ENCODE assay signal across 1 cellular context in the genomic region with DNA sequence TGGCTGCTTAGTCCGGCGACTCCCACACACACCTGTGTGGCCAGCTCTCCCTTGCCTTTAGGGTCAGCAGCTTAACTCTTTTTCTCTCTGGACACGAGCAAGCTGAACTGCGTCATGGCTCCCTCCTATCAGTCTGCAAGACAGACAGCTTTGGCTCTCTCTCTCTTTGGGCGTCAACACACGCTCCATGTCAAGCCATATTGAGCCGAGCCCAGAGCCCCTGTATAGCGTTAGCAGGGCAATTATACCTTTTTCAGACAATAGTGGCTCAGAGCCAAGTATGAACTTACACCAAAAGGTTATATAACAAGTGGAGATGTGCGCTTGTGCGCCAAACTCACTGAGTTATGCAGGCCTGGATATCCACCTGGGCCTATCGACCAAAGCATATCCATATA.
TF ChIP-seq lines count a peak whose summit lies in the region.

No MANE protein-coding gene starts in this region.

TF ChIP-seq in HepG2, 621 proteins besides CTCF, POLR2A, EP300 and RAD21 (continued from another document and continues in another):
- TF ChIP-seq CENPT (CRISPR knock-in tag; IDR thresholded peaks at IDR 0.05; ENCODE audit: low read depth) (no peak), SIN3B (IDR thresholded peaks at IDR 0.05; ENCODE audit: low read length) (no peak), ZNF562 (CRISPR knock-in tag; IDR thresholded peaks at IDR 0.05; ENCODE audit: borderline replicate concordance) (no peak), SRSF4 (IDR thresholded peaks at IDR 0.05; ENCODE audit: low read depth, low read length, poor library complexity, severe bottlenecking) (no peak), BRD4 (CRISPR knock-in tag; IDR thresholded peaks at IDR 0.05) (peak; percentile 29; the same call in 1 of the 2 replicates), ZNF850 (CRISPR knock-in tag; conservative IDR thresholded peaks at IDR 0.05) (no peak), ZNF383 (CRISPR knock-in tag; IDR thresholded peaks at IDR 0.05; ENCODE audit: borderline replicate concordance) (no peak), JDP2 (CRISPR knock-in tag; IDR thresholded peaks at IDR 0.05; ENCODE audit: borderline replicate concordance) (no peak), NFE2L2 (IDR thresholded peaks at IDR 0.05; ENCODE audit: low read length) (no peak), NPAS2 (CRISPR knock-in tag; IDR thresholded peaks at IDR 0.05; ENCODE audit: borderline replicate concordance) (no peak), JUND (CRISPR knock-in tag; IDR thresholded peaks at IDR 0.05) (no peak), ZBTB37 (CRISPR knock-in tag; IDR thresholded peaks at IDR 0.05) (no peak), HOMEZ (CRISPR knock-in tag; IDR thresholded peaks at IDR 0.05; ENCODE audit: low read depth) (no peak), KDM3A (CRISPR knock-in tag; IDR thresholded peaks at IDR 0.05; ENCODE audit: low read depth) (no peak), ZSCAN31 (CRISPR knock-in tag; IDR thresholded peaks at IDR 0.05; ENCODE audit: low read depth) (peak; percentile 100), SOX5 (CRISPR knock-in tag; IDR thresholded peaks at IDR 0.05; ENCODE audit: borderline replicate concordance) (peak; percentile 70), ZNF546 (CRISPR knock-in tag; conservative IDR thresholded peaks at IDR 0.05) (no peak), ZBTB42 (CRISPR knock-in tag; IDR thresholded peaks at IDR 0.05) (no peak), ZNF678 (CRISPR knock-in tag; IDR thresholded peaks at IDR 0.05) (no peak; the same call in 1 of the 2 replicates), HOXA3 (CRISPR knock-in tag; IDR thresholded peaks at IDR 0.05) (peak; percentile 20; the same call in 1 of the 2 replicates), KDM1A (CRISPR knock-in tag; IDR thresholded peaks at IDR 0.05) (0 out of 2 replicates have a peak, but pooled peaks have one; percentile 44), ZFP36 (IDR thresholded peaks at IDR 0.05; ENCODE audit: borderline replicate concordance, low read depth, low read length, partially characterized antibody) (no peak), ZNF354B (CRISPR knock-in tag; IDR thresholded peaks at IDR 0.05) (no peak), ZSCAN20 (CRISPR knock-in tag; IDR thresholded peaks at IDR 0.05; ENCODE audit: borderline replicate concordance) (no peak), ZNF713 (CRISPR knock-in tag; IDR thresholded peaks at IDR 0.05) (no peak), ZNF644 (CRISPR knock-in tag; IDR thresholded peaks at IDR 0.05; ENCODE audit: low read depth) (peak; percentile 46; the same call in 1 of the 2 replicates), GPN1 (CRISPR knock-in tag; IDR thresholded peaks at IDR 0.05; ENCODE audit: borderline replicate concordance) (no peak), ZNF614 (CRISPR knock-in tag; IDR thresholded peaks at IDR 0.05; ENCODE audit: borderline replicate concordance) (no peak), RBM39 (IDR thresholded peaks at IDR 0.05; ENCODE audit: low read depth, low read length, poor library complexity, severe bottlenecking) (no peak), ATF2 (CRISPR knock-in tag; IDR thresholded peaks at IDR 0.05) (0 out of 2 replicates have a peak, but pooled peaks have one; percentile 16), ZNF652 (CRISPR knock-in tag; IDR thresholded peaks at IDR 0.05; ENCODE audit: borderline replicate concordance, low read depth) (0 out of 2 replicates have a peak, but pooled peaks have one; percentile 6), ZNF44 (CRISPR knock-in tag; IDR thresholded peaks at IDR 0.05) (no peak), REL (CRISPR knock-in tag; conservative IDR thresholded peaks at IDR 0.05) (no peak), CHD2 (IDR thresholded peaks at IDR 0.05; ENCODE audit: low read depth, low read length) (no peak), XBP1 (CRISPR knock-in tag; IDR thresholded peaks at IDR 0.05) (no peak), CBX1 (IDR thresholded peaks at IDR 0.05; ENCODE audit: low read depth) (no peak), MXD3 (CRISPR knock-in tag; IDR thresholded peaks at IDR 0.05) (no peak), SNRNP70 (IDR thresholded peaks at IDR 0.05; ENCODE audit: low read depth, low read length) (no peak), GATAD2A (CRISPR knock-in tag; IDR thresholded peaks at IDR 0.05) (no peak), ARID2 (CRISPR knock-in tag; IDR thresholded peaks at IDR 0.05; ENCODE audit: borderline replicate concordance) (no peak), ZNF432 (CRISPR knock-in tag; IDR thresholded peaks at IDR 0.05; ENCODE audit: borderline replicate concordance) (no peak), SP140L (CRISPR knock-in tag; IDR thresholded peaks at IDR 0.05; ENCODE audit: borderline replicate concordance) (no peak), KLF16 (CRISPR knock-in tag; IDR thresholded peaks at IDR 0.05) (no peak), MTA3 (CRISPR knock-in tag; IDR thresholded peaks at IDR 0.05) (no peak), ZBTB20 (CRISPR knock-in tag; IDR thresholded peaks at IDR 0.05; ENCODE audit: borderline replicate concordance, low read depth) (peak; percentile 55; the same call in 1 of the 2 replicates), ZKSCAN5 (CRISPR knock-in tag; IDR thresholded peaks at IDR 0.05) (0 out of 2 replicates have a peak, but pooled peaks have one; percentile 8), ZFY (CRISPR knock-in tag; IDR thresholded peaks at IDR 0.05) (peak; percentile 57), HNRNPL (IDR thresholded peaks at IDR 0.05; ENCODE audit: low read depth, low read length) (no peak), ZNF235 (CRISPR knock-in tag; IDR thresholded peaks at IDR 0.05; ENCODE audit: borderline replicate concordance) (no peak), ATF7-NPFF (CRISPR knock-in tag; IDR thresholded peaks at IDR 0.05; ENCODE audit: low read depth) (no peak), PPARG (CRISPR knock-in tag; conservative IDR thresholded peaks at IDR 0.05) (no peak), ZNF12 (CRISPR knock-in tag; IDR thresholded peaks at IDR 0.05) (no peak), FOSL2 (CRISPR knock-in tag; IDR thresholded peaks at IDR 0.05) (no peak), RBAK (CRISPR knock-in tag; IDR thresholded peaks at IDR 0.05) (no peak), ZNF382 (CRISPR knock-in tag; IDR thresholded peaks at IDR 0.05; ENCODE audit: borderline replicate concordance) (no peak), ZMYM2 (CRISPR knock-in tag; IDR thresholded peaks at IDR 0.05) (peak; percentile 75; the same call in 1 of the 2 replicates), ZFP90 (CRISPR knock-in tag; IDR thresholded peaks at IDR 0.05; ENCODE audit: borderline replicate concordance) (peak; percentile 85)
- TF ChIP-seq, protein P1, sequence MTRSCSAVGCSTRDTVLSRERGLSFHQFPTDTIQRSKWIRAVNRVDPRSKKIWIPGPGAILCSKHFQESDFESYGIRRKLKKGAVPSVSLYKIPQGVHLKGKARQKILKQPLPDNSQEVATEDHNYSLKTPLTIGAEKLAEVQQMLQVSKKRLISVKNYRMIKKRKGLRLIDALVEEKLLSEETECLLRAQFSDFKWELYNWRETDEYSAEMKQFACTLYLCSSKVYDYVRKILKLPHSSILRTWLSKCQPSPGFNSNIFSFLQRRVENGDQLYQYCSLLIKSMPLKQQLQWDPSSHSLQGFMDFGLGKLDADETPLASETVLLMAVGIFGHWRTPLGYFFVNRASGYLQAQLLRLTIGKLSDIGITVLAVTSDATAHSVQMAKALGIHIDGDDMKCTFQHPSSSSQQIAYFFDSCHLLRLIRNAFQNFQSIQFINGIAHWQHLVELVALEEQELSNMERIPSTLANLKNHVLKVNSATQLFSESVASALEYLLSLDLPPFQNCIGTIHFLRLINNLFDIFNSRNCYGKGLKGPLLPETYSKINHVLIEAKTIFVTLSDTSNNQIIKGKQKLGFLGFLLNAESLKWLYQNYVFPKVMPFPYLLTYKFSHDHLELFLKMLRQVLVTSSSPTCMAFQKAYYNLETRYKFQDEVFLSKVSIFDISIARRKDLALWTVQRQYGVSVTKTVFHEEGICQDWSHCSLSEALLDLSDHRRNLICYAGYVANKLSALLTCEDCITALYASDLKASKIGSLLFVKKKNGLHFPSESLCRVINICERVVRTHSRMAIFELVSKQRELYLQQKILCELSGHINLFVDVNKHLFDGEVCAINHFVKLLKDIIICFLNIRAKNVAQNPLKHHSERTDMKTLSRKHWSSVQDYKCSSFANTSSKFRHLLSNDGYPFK (CRISPR knock-in tag; IDR thresholded peaks at IDR 0.05; ENCODE audit: borderline replicate concordance): no peak
- TF ChIP-seq, protein P2, sequence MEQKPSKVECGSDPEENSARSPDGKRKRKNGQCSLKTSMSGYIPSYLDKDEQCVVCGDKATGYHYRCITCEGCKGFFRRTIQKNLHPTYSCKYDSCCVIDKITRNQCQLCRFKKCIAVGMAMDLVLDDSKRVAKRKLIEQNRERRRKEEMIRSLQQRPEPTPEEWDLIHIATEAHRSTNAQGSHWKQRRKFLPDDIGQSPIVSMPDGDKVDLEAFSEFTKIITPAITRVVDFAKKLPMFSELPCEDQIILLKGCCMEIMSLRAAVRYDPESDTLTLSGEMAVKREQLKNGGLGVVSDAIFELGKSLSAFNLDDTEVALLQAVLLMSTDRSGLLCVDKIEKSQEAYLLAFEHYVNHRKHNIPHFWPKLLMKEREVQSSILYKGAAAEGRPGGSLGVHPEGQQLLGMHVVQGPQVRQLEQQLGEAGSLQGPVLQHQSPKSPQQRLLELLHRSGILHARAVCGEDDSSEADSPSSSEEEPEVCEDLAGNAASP (CRISPR knock-in tag; IDR thresholded peaks at IDR 0.05; ENCODE audit: borderline replicate concordance): no peak
- TF ChIP-seq, protein P3, sequence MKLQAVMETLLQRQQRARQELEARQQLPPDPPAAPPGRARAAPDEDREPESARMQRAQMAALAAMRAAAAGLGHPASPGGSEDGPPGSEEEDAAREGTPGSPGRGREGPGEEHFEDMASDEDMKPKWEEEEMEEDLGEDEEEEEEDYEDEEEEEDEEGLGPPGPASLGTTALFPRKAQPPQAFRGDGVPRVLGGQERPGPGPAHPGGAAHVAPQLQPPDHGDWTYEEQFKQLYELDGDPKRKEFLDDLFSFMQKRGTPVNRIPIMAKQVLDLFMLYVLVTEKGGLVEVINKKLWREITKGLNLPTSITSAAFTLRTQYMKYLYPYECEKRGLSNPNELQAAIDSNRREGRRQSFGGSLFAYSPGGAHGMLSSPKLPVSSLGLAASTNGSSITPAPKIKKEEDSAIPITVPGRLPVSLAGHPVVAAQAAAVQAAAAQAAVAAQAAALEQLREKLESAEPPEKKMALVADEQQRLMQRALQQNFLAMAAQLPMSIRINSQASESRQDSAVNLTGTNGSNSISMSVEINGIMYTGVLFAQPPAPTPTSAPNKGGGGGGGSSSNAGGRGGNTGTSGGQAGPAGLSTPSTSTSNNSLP (IDR thresholded peaks at IDR 0.05; ENCODE audit: low read depth, low read length): no peak
- TF ChIP-seq, protein P4, sequence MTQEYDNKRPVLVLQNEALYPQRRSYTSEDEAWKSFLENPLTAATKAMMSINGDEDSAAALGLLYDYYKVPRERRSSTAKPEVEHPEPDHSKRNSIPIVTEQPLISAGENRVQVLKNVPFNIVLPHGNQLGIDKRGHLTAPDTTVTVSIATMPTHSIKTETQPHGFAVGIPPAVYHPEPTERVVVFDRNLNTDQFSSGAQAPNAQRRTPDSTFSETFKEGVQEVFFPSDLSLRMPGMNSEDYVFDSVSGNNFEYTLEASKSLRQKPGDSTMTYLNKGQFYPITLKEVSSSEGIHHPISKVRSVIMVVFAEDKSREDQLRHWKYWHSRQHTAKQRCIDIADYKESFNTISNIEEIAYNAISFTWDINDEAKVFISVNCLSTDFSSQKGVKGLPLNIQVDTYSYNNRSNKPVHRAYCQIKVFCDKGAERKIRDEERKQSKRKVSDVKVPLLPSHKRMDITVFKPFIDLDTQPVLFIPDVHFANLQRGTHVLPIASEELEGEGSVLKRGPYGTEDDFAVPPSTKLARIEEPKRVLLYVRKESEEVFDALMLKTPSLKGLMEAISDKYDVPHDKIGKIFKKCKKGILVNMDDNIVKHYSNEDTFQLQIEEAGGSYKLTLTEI (CRISPR knock-in tag; conservative IDR thresholded peaks at IDR 0.05): no peak
- TF ChIP-seq, protein P5, sequence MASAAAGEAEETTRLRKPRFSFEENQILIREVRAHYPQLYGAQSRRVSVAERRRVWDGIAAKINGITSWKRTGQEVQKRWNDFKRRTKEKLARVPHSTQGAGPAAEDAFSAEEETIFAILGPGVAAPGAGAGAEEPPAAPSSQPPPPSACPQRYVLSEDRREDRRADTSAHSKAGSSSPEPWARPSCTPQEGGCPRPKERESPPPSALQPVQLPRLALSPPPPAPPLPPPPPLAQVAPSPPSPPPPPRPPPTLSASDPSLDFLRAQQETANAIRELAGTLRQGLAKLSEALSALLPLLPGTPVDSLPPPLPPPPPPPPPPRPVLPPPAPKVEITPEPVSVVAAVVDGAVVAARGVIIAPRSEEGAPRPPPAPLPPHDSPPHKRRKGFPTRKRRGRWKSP (CRISPR knock-in tag; IDR thresholded peaks at IDR 0.05): peak; percentile 87; the same call in 1 of the 2 replicates
